ENCODE assay signal across 22 cellular contexts in genomic region chr22:33496112-33496511, GRCh38.
"Had no signal": no experiment of that assay in that cellular context is flagged by ENCODE, and none has a peak within 500 bp of the region (broad histone marks: within the 10 kb centered on the region; RNA-seq: fewer than 3 reads in every experiment).

No MANE protein-coding gene starts in this region.

- H3K9me3 ChIP-seq: esophagus muscularis mucosa, gastroesophageal sphincter, left lung, lower lobe of right lung, mucosa of descending colon had no signal

- H3K4me3 ChIP-seq: coronary artery, dorsolateral prefrontal cortex, esophagus muscularis mucosa, gastroesophageal sphincter, heart left ventricle, hepatocyte, left lung, lower lobe of right lung, mucosa of descending colon had no signal

- ATAC-seq: foreskin keratinocyte; gastroesophageal sphincter; heart left ventricle; left lung; left ventricle myocardium superior; lower lobe of right lung; mucosa of descending colon; naive thymus-derived CD8-positive, alpha-beta T cell had no signal

- H3K27ac ChIP-seq: coronary artery, dorsolateral prefrontal cortex, esophagus muscularis mucosa, foreskin keratinocyte, gastroesophageal sphincter, heart left ventricle, hepatocyte, left lung, lower lobe of right lung had no signal

- DNase-seq: dermis blood vessel endothelial cell; dorsolateral prefrontal cortex; effector CD4-positive, alpha-beta T cell; effector memory CD4-positive, alpha-beta T cell; foreskin keratinocyte; heart left ventricle; hypothalamus; immature natural killer cell; islet precursor cell; kidney; kidney glomerular epithelial cell; left lung; left ventricle myocardium superior; lower lobe of right lung; mesenchymal stem cell; mucosa of descending colon; naive B cell; naive thymus-derived CD8-positive, alpha-beta T cell had no signal

- H3K27me3 ChIP-seq: dorsolateral prefrontal cortex, esophagus muscularis mucosa, foreskin keratinocyte, gastroesophageal sphincter, heart left ventricle, hepatocyte, left lung had no signal

- H3K36me3 ChIP-seq: esophagus muscularis mucosa, gastroesophageal sphincter, heart left ventricle, left lung, lower lobe of right lung had no signal

- H3K4me1 ChIP-seq: foreskin keratinocyte, gastroesophageal sphincter had no signal
